Comparison of ENCODE assay signal across 22 cellular contexts in the genomic region with DNA sequence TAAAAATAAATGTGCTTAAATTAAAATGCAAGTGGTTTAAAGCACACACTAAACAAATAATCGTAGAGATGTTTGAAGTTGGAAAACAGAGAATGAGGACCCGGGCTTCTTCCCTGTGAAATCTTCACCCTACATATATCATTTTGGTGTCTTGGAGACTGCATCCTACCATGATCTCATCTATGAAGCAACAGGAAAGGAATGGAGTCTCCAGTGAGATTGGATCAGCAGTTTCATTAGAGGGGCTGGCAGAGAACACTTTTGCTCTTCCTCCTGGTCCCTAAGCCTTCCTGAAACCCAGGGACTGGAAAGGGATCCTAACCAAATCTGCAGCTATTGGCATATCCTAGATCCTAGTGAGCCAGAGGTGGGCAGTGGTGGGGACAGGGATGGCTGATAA.
"Had no signal": no experiment of that assay in that cellular context is flagged by ENCODE, and none has a peak within 500 bp of the region (broad histone marks: within the 10 kb centered on the region; RNA-seq: fewer than 3 reads in every experiment).

No MANE protein-coding gene starts in this region.

- H3K4me1 ChIP-seq: parathyroid adenoma, psoas muscle, right lobe of liver, suprapubic skin, thyroid gland had no signal

- H3K36me3 ChIP-seq: esophagus muscularis mucosa, right lobe of liver, suprapubic skin, thyroid gland had no signal

- H3K27me3 ChIP-seq: esophagus muscularis mucosa, hepatocyte, right lobe of liver, suprapubic skin, thyroid gland had no signal

- H3K27ac ChIP-seq: epithelial cell of prostate, esophagus muscularis mucosa, hepatocyte, parathyroid adenoma, psoas muscle, right lobe of liver, suprapubic skin, thyroid gland had no signal

- H3K9ac ChIP-seq: parathyroid adenoma had no signal

- ATAC-seq: effector memory CD8-positive, alpha-beta T cell; left colon; left ventricle myocardium superior; psoas muscle; right lobe of liver; stimulated activated effector memory CD8-positive, alpha-beta T cell treated with anti-CD3 and anti-CD28 coated beads, Interleukin-12 subunit alpha, Interleukin-12 subunit beta, amount 100 ng/mL, for 72 hours; stimulated activated naive CD8-positive, alpha-beta T cell treated with anti-CD3 and anti-CD28 coated beads, Interleukin-15, Interleukin-2, amounts not matched to agents 100 U/mL and 50 U/mL, for 24 hours had no signal

- H3K9me3 ChIP-seq: psoas muscle, right lobe of liver, suprapubic skin, thyroid gland had no signal

- H2AFZ ChIP-seq: hepatocyte, parathyroid adenoma had no signal

- DNase-seq: effector memory CD8-positive, alpha-beta T cell; foreskin melanocyte; head of caudate nucleus; left colon; left ventricle myocardium superior; mesendoderm; naive B cell; occipital lobe; psoas muscle; retina; right lobe of liver; stimulated activated CD4-positive, alpha-beta T cell treated with anti-CD3 and anti-CD28 coated beads, Interleukin-4, amount 100 ng/mL, for 1 hour; stimulated activated CD8-positive, alpha-beta memory T cell treated with anti-CD3 and anti-CD28 coated beads, Interleukin-4, amount 100 ng/mL, for 48 hours; stimulated activated naive CD8-positive, alpha-beta T cell treated with anti-CD3 and anti-CD28 coated beads, Interleukin-15, Interleukin-2, amounts not matched to agents 100 U/mL and 50 U/mL, for 24 hours; thyroid gland had no signal

- H3K4me2 ChIP-seq: hepatocyte had no signal

- H3K79me2 ChIP-seq: hepatocyte, parathyroid adenoma had no signal

- H3K4me3 ChIP-seq: esophagus muscularis mucosa, hepatocyte, lung, psoas muscle, right lobe of liver, suprapubic skin, thyroid gland had no signal
